16 cellular contexts compared by ENCODE assay signal in the genomic region with DNA sequence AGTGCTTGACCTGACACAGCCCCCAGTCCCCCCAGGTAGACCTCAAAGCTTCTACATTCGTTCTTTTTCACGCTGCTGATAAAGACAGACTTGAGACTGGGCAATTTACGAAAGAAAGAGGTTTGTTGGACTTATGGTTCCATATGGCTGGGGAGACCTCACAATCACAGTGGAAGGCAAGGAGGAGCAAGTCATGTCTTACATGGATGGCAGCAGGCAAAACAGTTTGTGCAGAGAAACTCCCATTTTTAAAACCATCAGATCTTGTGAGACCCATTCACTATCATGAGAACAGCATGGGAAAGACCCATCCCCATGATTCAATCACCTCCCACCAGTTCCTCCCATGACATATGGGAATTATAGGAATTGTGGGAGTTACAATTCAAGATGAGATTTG. TPM values are rescaled to one million over a fixed set of nuclear protein-coding genes. Genes with fewer than 3 reads are reported as not detected.
"Had no signal": no experiment of that assay in that cellular context is flagged by ENCODE, and none has a peak within 500 bp of the region (broad histone marks: within the 10 kb centered on the region; RNA-seq: fewer than 3 reads in every experiment).

No MANE protein-coding gene starts in this region.

RNA-seq across cellular contexts. Expression of gene E2F8, which starts 13.7 kb away (rescaled TPM):
- total RNA-seq: mesenteric fat pad had no signal

RNA-seq across cellular contexts. Expression of gene CSRP3, which starts 52.7 kb away (rescaled TPM):
- total RNA-seq: hepatocyte, kidney, kidney epithelial cell, left colon, left lobe of liver, lower leg skin, lower lobe of right lung, lung microvascular endothelial cell, mammary epithelial cell, mesenteric fat pad, mesothelial cell of epicardium, mononuclear cell, mucosa of gallbladder had no signal
- polyA plus RNA-seq: immature natural killer cell, keratinocyte, liver, mammary epithelial cell had no signal
